ENCODE assay signal across 8 cellular contexts in the genomic region with DNA sequence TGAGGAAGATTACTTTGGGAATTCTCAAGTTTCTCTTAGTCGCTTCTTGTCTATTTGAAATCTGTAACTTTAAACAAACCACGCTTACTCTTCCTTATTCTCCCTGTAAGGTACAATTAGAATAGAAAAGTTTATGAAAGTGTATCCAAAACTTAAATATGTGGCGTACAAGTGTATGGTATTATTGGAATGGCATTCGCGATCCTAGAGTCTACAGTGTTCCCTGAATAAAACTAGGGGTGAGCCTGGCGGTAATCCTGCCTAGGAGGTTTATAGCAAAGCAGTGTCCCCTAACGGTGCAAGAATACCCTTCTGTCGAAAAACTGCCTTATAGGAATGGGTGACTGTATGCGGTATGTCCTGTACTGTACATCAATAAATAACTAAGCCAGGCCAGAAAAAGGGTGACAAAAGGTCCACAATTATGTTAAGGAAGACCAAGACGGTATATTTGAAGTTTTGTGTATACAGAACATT. TPM values are rescaled to one million over a fixed set of nuclear protein-coding genes. Genes with fewer than 3 reads are reported as not detected.
DNase-seq lines count a peak whose midpoint lies in the region; ATAC-seq and TF ChIP-seq lines count a peak whose summit lies in the region.

No MANE protein-coding gene starts in this region.

- H3K9me3 Mint-ChIP-seq in HFFc6 = no peaks in the 10 kb centered on the region
- no peaks in the 10 kb centered on the region for H3K9me3 Mint-ChIP-seq in memory B cell

- H3K36me3 Mint-ChIP-seq in HFFc6 (ENCODE audit: low read depth) = peaks cover 12% of the 10 kb centered on the region
- peaks cover 3% of the 10 kb centered on the region for H3K36me3 Mint-ChIP-seq in memory B cell

- DNase-seq in AG04449 (ENCODE audit: low read depth, low spot score) (no peak), HFFc6 (no peak), astrocyte of the cerebellum (ENCODE audit: low read depth) (no peak), memory B cell (ENCODE audit: low spot score in 2 of 2) (no peak), NOMO-1 treated with DMSO at 0.1 percent for 48 hours (lab: John Stamatoyannopoulos, UW; ENCODE audit: unreplicated experiment) (no peak), head of caudate nucleus (no peak)
- no peak for DNase-seq in activated CD8-positive, alpha-beta memory T cell treated with anti-CD3 and anti-CD28 coated beads, Interleukin-2, amount 50 U/mL, for 48 hours

- POLR2A ChIA-PET in AG04449 (lab: Yijun Ruan, JAX) = no interaction called here

- H3K27me3 Mint-ChIP-seq in HFFc6 (ENCODE audit: insufficient read depth) = no peaks in the 10 kb centered on the region
- H3K27me3 Mint-ChIP-seq in memory B cell = no peaks in the 10 kb centered on the region

- intact Hi-C loops in head of caudate nucleus (cut with DNase I) = loop anchor here (2.0 to 5.0 kb wide), 3 partner anchors 19 to 201 kb away; partner anchors contain the start of genes ANKRD16, ASB13 and GDI2

- in situ Hi-C loops in astrocyte of the cerebellum (cut with HindIII; ENCODE audit: low sequenced_read_pairs) = no loop called here

- H3K27ac Mint-ChIP-seq in HFFc6 (peak overlapping the region; percentile 96), memory B cell (peak overlapping the region; percentile 97)

- CTCF ChIA-PET in AG04449 (lab: Yijun Ruan, JAX) = no interaction called here

- H3K4me3 ChIP-seq in AG04449 (ENCODE audit: low read depth, low read length) = peak overlapping the region; percentile 89
- H3K4me3 ChIP-seq in astrocyte of the cerebellum (ENCODE audit: low read depth, low read length) = peak overlapping the region; percentile 88

- ATAC-seq in memory B cell (ENCODE audit: low read depth) (no peak), GM21619 (IDR thresholded peaks at IDR 0.05; ENCODE audit: unreplicated experiment) (no peak)

- H3K4me3 Mint-ChIP-seq in HFFc6 (peak overlapping the region; percentile 100), memory B cell (peak overlapping the region; percentile 97)

- TF ChIP-seq CTCF in AG04449 (IDR thresholded peaks at IDR 0.05; ENCODE audit: insufficient read depth, low read length, missing control alignments) (no peak), HFFc6 (IDR thresholded peaks at IDR 0.05) (no peak; the same call in 1 of the 2 replicates), astrocyte of the cerebellum (IDR thresholded peaks at IDR 0.05; ENCODE audit: low read depth, low read length, missing control alignments) (no peak)

- H3K4me1 Mint-ChIP-seq in HFFc6 (ENCODE audit: low read depth) (peaks cover 40% of the 10 kb centered on the region), memory B cell (peaks cover 23% of the 10 kb centered on the region)

RNA-seq across cellular contexts. Expression of gene TASOR2, which starts 1.2 kb away (rescaled TPM):
- total RNA-seq in HFFc6 (2021; fragmentation: NEBNext Ultra II Directional; extraction: Animal tissue kit (Norgen Biotek cat#: 25700)) = 10 to 100 TPM; 59.9 to 72.2 (median 62.1) TPM

RNA-seq across cellular contexts. Expression of gene ASB13, which starts 19.4 kb away (rescaled TPM):
- 10 to 100 TPM in 1 of 6 experiments, 1 to 10 TPM in 5; 7.8 to 10.1 (median 9.1) TPM for total RNA-seq in HFFc6 (2021; fragmentation: NEBNext Ultra II Directional; extraction: Animal tissue kit (Norgen Biotek cat#: 25700))
